Comparison of ENCODE assay signal across 11 cellular contexts in the genomic region with DNA sequence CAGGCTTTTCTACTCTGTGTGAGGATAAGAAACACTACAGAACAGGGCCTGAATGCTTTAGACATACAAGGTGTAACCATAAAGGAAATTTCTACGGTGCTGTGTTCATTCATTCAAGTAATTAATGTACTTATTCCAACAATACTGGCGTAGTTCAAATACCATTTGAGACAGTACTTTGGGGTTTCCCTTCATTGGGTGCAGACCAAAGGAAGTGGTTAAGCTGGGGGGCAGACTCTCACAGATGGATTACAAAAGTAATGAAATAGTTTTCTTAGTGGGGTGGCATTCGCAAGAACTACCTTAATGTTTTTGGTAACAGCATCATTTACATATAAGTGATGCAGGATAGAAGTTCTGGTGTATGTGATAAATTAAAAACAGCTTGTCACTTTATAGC.
DNase-seq lines count a peak whose midpoint lies in the region; ATAC-seq lines count a peak whose summit lies in the region.
"Had no signal": no experiment of that assay in that cellular context is flagged by ENCODE, and none has a peak within 500 bp of the region (broad histone marks: within the 10 kb centered on the region; RNA-seq: fewer than 3 reads in every experiment).

No MANE protein-coding gene starts in this region.

- H3K4me1 Mint-ChIP-seq in activated T-cell treated with anti-CD3 and anti-CD28 coated beads, Interleukin-2, amount 50 U/mL, for 72 hours (ENCODE audit: low read depth): peaks cover 27% of the 10 kb centered on the region
- H3K4me1 Mint-ChIP-seq in activated naive CD4-positive, alpha-beta T cell treated with anti-CD3 and anti-CD28 coated beads, Interleukin-2, amount 10 ng/mL, durations not matched to agents 7 days and 5 days: peaks cover 15% of the 10 kb centered on the region
- peaks cover 15% of the 10 kb centered on the region for H3K4me1 Mint-ChIP-seq in stimulated activated memory B cell treated with anti-CD40 and anti-IgM and Interleukin-4, amounts not matched to agents 10 μg/mL and 1 μg/mL and 100 μg/mL, for 72 hours

- peak overlapping the region; percentile 65 for H3K27ac Mint-ChIP-seq in activated T-cell treated with anti-CD3 and anti-CD28 coated beads, Interleukin-2, amount 50 U/mL, for 72 hours
- no peak overlapping the region for H3K27ac Mint-ChIP-seq in activated naive CD4-positive, alpha-beta T cell treated with anti-CD3 and anti-CD28 coated beads, Interleukin-2, amount 10 ng/mL, durations not matched to agents 7 days and 5 days
- H3K27ac Mint-ChIP-seq in stimulated activated memory B cell treated with anti-CD40 and anti-IgM and Interleukin-4, amounts not matched to agents 10 μg/mL and 1 μg/mL and 100 μg/mL, for 72 hours: no peak overlapping the region
- H3K27ac Mint-ChIP-seq: nephron had no signal

- ATAC-seq in activated T-cell treated with anti-CD3 and anti-CD28 coated beads, Interleukin-2, amount 50 U/mL, for 72 hours (replicated peaks in 1 of 2): peak; percentile 84 to 89
- ATAC-seq in HG02759 (IDR thresholded peaks at IDR 0.05; ENCODE audit: unreplicated experiment) (peak; percentile 72), sciatic nerve (no peak)
- ATAC-seq in stimulated activated memory B cell treated with anti-CD40 and anti-IgM and Interleukin-4, amounts not matched to agents 10 μg/mL and 1 μg/mL and 100 μg/mL, for 72 hours: peak; percentile 77

- peak overlapping the region in 1 of 2 donors; percentile 61 for H3K4me3 Mint-ChIP-seq in activated T-cell treated with anti-CD3 and anti-CD28 coated beads, Interleukin-2, amount 50 U/mL, for 72 hours
- no peak overlapping the region for H3K4me3 Mint-ChIP-seq in activated naive CD4-positive, alpha-beta T cell treated with anti-CD3 and anti-CD28 coated beads, Interleukin-2, amount 10 ng/mL, durations not matched to agents 7 days and 5 days
- H3K4me3 Mint-ChIP-seq in stimulated activated memory B cell treated with anti-CD40 and anti-IgM and Interleukin-4, amounts not matched to agents 10 μg/mL and 1 μg/mL and 100 μg/mL, for 72 hours: no peak overlapping the region
- H3K4me3 Mint-ChIP-seq: nephron had no signal

- intact Hi-C loops in sciatic nerve (cut with DNase I): no loop called here

- CTCF ChIA-PET in activated naive CD4-positive, alpha-beta T cell treated with anti-CD3 and anti-CD28 coated beads, Interleukin-2, amount 10 ng/mL, durations not matched to agents 7 days and 5 days (lab: Charles Lee): interaction anchor here (0.6 kb wide), 1 partner anchor 129 kb away, joined by 3 read pairs; no protein-coding TSS in a partner anchor

- H3K27me3 Mint-ChIP-seq in activated T-cell treated with anti-CD3 and anti-CD28 coated beads, Interleukin-2, amount 50 U/mL, for 72 hours (ENCODE audit: low read depth): no peaks in the 10 kb centered on the region
- H3K27me3 Mint-ChIP-seq in activated naive CD4-positive, alpha-beta T cell treated with anti-CD3 and anti-CD28 coated beads, Interleukin-2, amount 10 ng/mL, durations not matched to agents 7 days and 5 days: no peaks in the 10 kb centered on the region
- no peaks in the 10 kb centered on the region for H3K27me3 Mint-ChIP-seq in stimulated activated memory B cell treated with anti-CD40 and anti-IgM and Interleukin-4, amounts not matched to agents 10 μg/mL and 1 μg/mL and 100 μg/mL, for 72 hours

- DNase-seq in activated T-cell treated with anti-CD3 and anti-CD28 coated beads, Interleukin-2, amount 50 U/mL, for 72 hours: peak in 1 of 2 donors; percentile 44
- no peak for DNase-seq in activated T-cell treated with anti-CD3 and anti-CD28 coated beads, Interleukin-2, amount 50 U/mL, for 48 hours
- DNase-seq in activated naive CD4-positive, alpha-beta T cell treated with anti-CD3 and anti-CD28 coated beads, Interleukin-2, amount 10 ng/mL, durations not matched to agents 7 days and 5 days: peak; percentile 51
- DNase-seq in NOMO-1 (lab: John Stamatoyannopoulos, UW; ENCODE audit: unreplicated experiment in 2 of 2) (no peak), GM19240 (ENCODE audit: insufficient read length, low spot score) (no peak), sciatic nerve (ENCODE audit: low spot score) (no peak)
- DNase-seq: NCI-H2081 treated with DMSO at 0.1 percent for 48 hours, sigmoid colon had no signal

- peaks cover 9 to 33% of the 10 kb centered on the region in 2 donors for H3K36me3 Mint-ChIP-seq in activated T-cell treated with anti-CD3 and anti-CD28 coated beads, Interleukin-2, amount 50 U/mL, for 72 hours (ENCODE audit: insufficient read depth in 2 of 2)
- H3K36me3 Mint-ChIP-seq in activated naive CD4-positive, alpha-beta T cell treated with anti-CD3 and anti-CD28 coated beads, Interleukin-2, amount 10 ng/mL, durations not matched to agents 7 days and 5 days: peaks cover 37% of the 10 kb centered on the region
- peaks cover 33% of the 10 kb centered on the region for H3K36me3 Mint-ChIP-seq in stimulated activated memory B cell treated with anti-CD40 and anti-IgM and Interleukin-4, amounts not matched to agents 10 μg/mL and 1 μg/mL and 100 μg/mL, for 72 hours

- peaks cover 5 to 13% of the 10 kb centered on the region in 2 donors for H3K9me3 Mint-ChIP-seq in activated T-cell treated with anti-CD3 and anti-CD28 coated beads, Interleukin-2, amount 50 U/mL, for 72 hours
- peaks cover 2% of the 10 kb centered on the region for H3K9me3 Mint-ChIP-seq in activated naive CD4-positive, alpha-beta T cell treated with anti-CD3 and anti-CD28 coated beads, Interleukin-2, amount 10 ng/mL, durations not matched to agents 7 days and 5 days
- peaks cover 4% of the 10 kb centered on the region for H3K9me3 Mint-ChIP-seq in stimulated activated memory B cell treated with anti-CD40 and anti-IgM and Interleukin-4, amounts not matched to agents 10 μg/mL and 1 μg/mL and 100 μg/mL, for 72 hours
